In the genomic region with DNA sequence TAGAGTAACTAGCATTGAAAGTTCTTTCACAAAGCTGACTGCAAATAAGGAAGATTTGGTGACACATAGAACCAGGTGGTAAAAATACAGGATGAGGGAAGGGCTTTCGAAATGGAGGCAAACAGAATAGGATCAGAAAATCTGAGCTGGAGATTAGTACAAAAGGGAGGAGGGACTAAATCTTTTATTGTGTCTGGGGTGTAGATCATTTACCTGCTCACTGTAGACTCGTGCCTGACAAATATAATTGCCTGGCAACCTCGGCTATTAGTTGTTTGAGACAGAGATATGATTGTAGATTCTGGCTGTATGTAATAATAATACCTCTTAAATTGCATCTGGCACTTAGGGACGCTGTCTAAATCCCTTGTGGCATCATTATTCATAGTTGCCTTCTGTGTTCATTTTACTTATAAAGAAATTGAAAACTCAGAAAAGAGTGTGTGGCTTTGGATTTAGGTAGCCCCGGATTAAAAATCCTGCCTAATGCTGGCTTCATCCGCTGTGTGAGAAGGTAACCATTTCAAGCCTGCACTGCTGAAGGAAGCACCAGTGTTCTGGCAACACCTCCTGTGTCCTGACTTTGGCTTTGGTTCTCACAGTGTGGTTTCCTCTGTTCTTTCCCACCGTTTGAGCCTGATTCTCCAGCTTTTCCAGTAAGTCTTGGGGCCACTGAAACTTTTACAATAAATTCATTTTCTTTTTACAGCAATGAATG, we compare ENCODE assay signal across 18 cellular contexts.
DNase-seq lines count a peak whose midpoint lies in the region; ATAC-seq, FAIRE-seq and TF ChIP-seq lines count a peak whose summit lies in the region.
"Had no signal": no experiment of that assay in that cellular context is flagged by ENCODE, and none has a peak within 500 bp of the region (broad histone marks: within the 10 kb centered on the region; RNA-seq: fewer than 3 reads in every experiment).

No MANE protein-coding gene starts in this region.

- no peak for TF ChIP-seq CTCF in D721Med (IDR thresholded peaks at IDR 0.05; ENCODE audit: insufficient read depth, missing control alignments)

- H3K27ac ChIP-seq in caudate nucleus (ENCODE audit: low read depth, low read length): no peak overlapping the region
- H3K27ac ChIP-seq: coronary artery, heart left ventricle, lower lobe of right lung, right atrium auricular region had no signal

- ATAC-seq in HG03196 (IDR thresholded peaks at IDR 0.05; ENCODE audit: unreplicated experiment) (no peak), HG03378 (IDR thresholded peaks at IDR 0.05; ENCODE audit: unreplicated experiment) (no peak), HG02970 (IDR thresholded peaks at IDR 0.05; ENCODE audit: low FRiP score, unreplicated experiment) (no peak)
- ATAC-seq: heart left ventricle, lower lobe of right lung had no signal

- DNase-seq in D721Med (ENCODE audit: insufficient read length, low spot score): no peak
- peak; percentile 74 for DNase-seq in NCI-H146 (lab: John Stamatoyannopoulos, UW)
- DNase-seq in NCI-H774 (lab: John Stamatoyannopoulos, UW): peak; percentile 10
- DNase-seq in kidney glomerular epithelial cell (lab: John Stamatoyannopoulos, UW): peak; percentile 10
- no peak for DNase-seq in caudate nucleus (lab: John Stamatoyannopoulos, UW)
- DNase-seq: activated CD4-positive, alpha-beta T cell treated with anti-CD3 and anti-CD28 coated beads for 1 hour; activated naive CD8-positive, alpha-beta T cell treated with anti-CD3 and anti-CD28 coated beads, Interleukin-2, amount 10 ng/mL, durations not matched to agents 7 days and 5 days; CD4-positive, alpha-beta T cell; GOT3; heart left ventricle; lower lobe of right lung; NCI-H2029; RPMI8226 had no signal

- FAIRE-seq in D721Med (lab: Jason Lieb, UNC): peak; percentile 83

Comparison
In these comparisons a context has a peak if more than half of its experiments do, and no peak if none do; other contexts are left out.
1. DNase-seq: peak in NCI-H146 (single experiment), NCI-H774 (single experiment) and kidney glomerular epithelial cell (single experiment); none in D721Med (single experiment) and caudate nucleus (0 of 61).